Comparison of ENCODE assay signal across 12 cellular contexts in genomic region chr18:50659091-50660003, GRCh38.
DNase-seq lines count a peak whose midpoint lies in the region; ATAC-seq and TF ChIP-seq lines count a peak whose summit lies in the region.
"Had no signal": no experiment of that assay in that cellular context is flagged by ENCODE, and none has a peak within 500 bp of the region (broad histone marks: within the 10 kb centered on the region; RNA-seq: fewer than 3 reads in every experiment).

No MANE protein-coding gene starts in this region.

- WGBS in transverse colon (ENCODE audit: low coverage in 1 of 2), 2 donors: 52 to 67% methylated on average over 8 to 13 of the region's 13 CpGs

- H3K27ac ChIP-seq in angular gyrus (ENCODE audit: low read depth, low read length) (peak overlapping the region; percentile 62), transverse colon (peak overlapping the region; percentile 42 to 69 (median 56))

- no peaks in the 10 kb centered on the region for H3K4me1 Mint-ChIP-seq in stimulated activated memory B cell treated with anti-CD40 and anti-IgM and Interleukin-4, amounts not matched to agents 10 μg/mL and 1 μg/mL and 100 μg/mL, for 72 hours

- peaks cover 5% of the 10 kb centered on the region for H3K9me3 Mint-ChIP-seq in stimulated activated memory B cell treated with anti-CD40 and anti-IgM and Interleukin-4, amounts not matched to agents 10 μg/mL and 1 μg/mL and 100 μg/mL, for 72 hours

- H3K27me3 Mint-ChIP-seq in stimulated activated memory B cell treated with anti-CD40 and anti-IgM and Interleukin-4, amounts not matched to agents 10 μg/mL and 1 μg/mL and 100 μg/mL, for 72 hours: peaks cover 12% of the 10 kb centered on the region

- ATAC-seq in left ventricle myocardium superior: peak; percentile 69
- no peak for ATAC-seq in stimulated activated memory B cell treated with anti-CD40 and anti-IgM and Interleukin-4, amounts not matched to agents 10 μg/mL and 1 μg/mL and 100 μg/mL, for 72 hours
- no peak for ATAC-seq in GM21367 (IDR thresholded peaks at IDR 0.05; ENCODE audit: unreplicated experiment)

- no peaks in the 10 kb centered on the region for H3K36me3 ChIP-seq in transverse colon

- in situ Hi-C loops in transverse colon (cut with MboI; ENCODE audit: low pct_ligation_motif_present in 1 of 4, low pct_unique_long_range_greater_than_20kb in 1 of 4, low sequenced_read_pairs in 3 of 4): loop anchor here in 1 of 4 donors (25.0 kb wide), 1 partner anchor 97 kb away; the partner anchor contains the start of gene MAPK4

- no peak overlapping the region for H3K4me3 Mint-ChIP-seq in stimulated activated memory B cell treated with anti-CD40 and anti-IgM and Interleukin-4, amounts not matched to agents 10 μg/mL and 1 μg/mL and 100 μg/mL, for 72 hours

- H3K4me1 ChIP-seq in transverse colon: peaks cover under 1 to 12% (median 7%) of the 10 kb centered on the region in 4 donors

- TF ChIP-seq CTCF in transverse colon (IDR thresholded peaks at IDR 0.05): peak in 1 of 5 experiments; percentile 8

- DNase-seq in DMS53 (lab: John Stamatoyannopoulos, UW) (peak; percentile 22), DMS53 treated with DMSO at 0.1 percent for 48 hours (lab: John Stamatoyannopoulos, UW; ENCODE audit: unreplicated experiment) (no peak), left ventricle myocardium superior (no peak), transverse colon (no peak)
- DNase-seq in activated naive CD4-positive, alpha-beta T cell (lab: John Stamatoyannopoulos, UW): no peak
- DNase-seq: activated CD4-positive, alpha-beta T cell treated with anti-CD3 and anti-CD28 coated beads for 4 hours; amniotic stem cell; NK-92 treated with Interleukin-12 subunit alpha and Interleukin-12 subunit beta, amount 100 ng/mL, for 24 hours; stimulated activated naive CD4-positive, alpha-beta T cell had no signal

- TF ChIP-seq POLR2A in transverse colon (IDR thresholded peaks at IDR 0.05): no peak

- H3K4me3 ChIP-seq in transverse colon: no peak overlapping the region

- H3K9me3 ChIP-seq in transverse colon: no peaks in the 10 kb centered on the region

- no peak for TF ChIP-seq EP300 in transverse colon (IDR thresholded peaks at IDR 0.05; ENCODE audit: low read depth)

- intact Hi-C loops in left ventricle myocardium superior (cut with micrococcal nuclease): no loop called here
- intact Hi-C loops in transverse colon (cut with DNase I; ENCODE audit: low total_unique reads): no loop called here

- no peaks in the 10 kb centered on the region for H3K36me3 Mint-ChIP-seq in stimulated activated memory B cell treated with anti-CD40 and anti-IgM and Interleukin-4, amounts not matched to agents 10 μg/mL and 1 μg/mL and 100 μg/mL, for 72 hours

- H3K27ac Mint-ChIP-seq in stimulated activated memory B cell treated with anti-CD40 and anti-IgM and Interleukin-4, amounts not matched to agents 10 μg/mL and 1 μg/mL and 100 μg/mL, for 72 hours: no peak overlapping the region

- no peaks in the 10 kb centered on the region for H3K27me3 ChIP-seq in transverse colon
